Comparison of ENCODE assay signal across 1 cellular context in the genomic region with DNA sequence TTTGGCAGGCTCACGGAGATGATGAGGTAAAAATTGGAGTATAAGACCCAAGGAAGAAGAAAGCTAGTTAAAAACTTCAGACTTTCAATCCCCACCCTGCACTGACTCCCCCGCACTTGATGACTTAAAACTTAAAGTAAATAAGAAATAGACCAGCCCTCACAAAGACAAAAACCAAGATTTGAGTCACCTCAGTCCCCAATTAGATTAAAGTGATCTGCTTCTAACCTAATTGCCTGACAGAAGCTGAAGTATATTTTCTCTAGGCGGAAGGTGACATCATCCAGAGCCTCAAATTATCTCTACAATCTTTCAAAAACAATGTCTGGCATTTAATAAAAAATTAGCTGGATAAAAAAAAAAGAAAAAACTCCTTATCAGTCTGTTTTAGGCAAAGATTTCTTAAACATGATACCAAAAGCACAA.
TF ChIP-seq lines count a peak whose summit lies in the region.

No MANE protein-coding gene starts in this region.

TF ChIP-seq in SK-N-SH, 30 proteins besides CTCF, POLR2A, EP300 and RAD21 (continued from another document):
- TF ChIP-seq, protein P1, sequence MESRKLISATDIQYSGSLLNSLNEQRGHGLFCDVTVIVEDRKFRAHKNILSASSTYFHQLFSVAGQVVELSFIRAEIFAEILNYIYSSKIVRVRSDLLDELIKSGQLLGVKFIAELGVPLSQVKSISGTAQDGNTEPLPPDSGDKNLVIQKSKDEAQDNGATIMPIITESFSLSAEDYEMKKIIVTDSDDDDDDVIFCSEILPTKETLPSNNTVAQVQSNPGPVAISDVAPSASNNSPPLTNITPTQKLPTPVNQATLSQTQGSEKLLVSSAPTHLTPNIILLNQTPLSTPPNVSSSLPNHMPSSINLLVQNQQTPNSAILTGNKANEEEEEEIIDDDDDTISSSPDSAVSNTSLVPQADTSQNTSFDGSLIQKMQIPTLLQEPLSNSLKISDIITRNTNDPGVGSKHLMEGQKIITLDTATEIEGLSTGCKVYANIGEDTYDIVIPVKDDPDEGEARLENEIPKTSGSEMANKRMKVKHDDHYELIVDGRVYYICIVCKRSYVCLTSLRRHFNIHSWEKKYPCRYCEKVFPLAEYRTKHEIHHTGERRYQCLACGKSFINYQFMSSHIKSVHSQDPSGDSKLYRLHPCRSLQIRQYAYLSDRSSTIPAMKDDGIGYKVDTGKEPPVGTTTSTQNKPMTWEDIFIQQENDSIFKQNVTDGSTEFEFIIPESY (IDR thresholded peaks at IDR 0.05; ENCODE audit: borderline replicate concordance, low read depth) = no peak
- TF ChIP-seq, protein P2, sequence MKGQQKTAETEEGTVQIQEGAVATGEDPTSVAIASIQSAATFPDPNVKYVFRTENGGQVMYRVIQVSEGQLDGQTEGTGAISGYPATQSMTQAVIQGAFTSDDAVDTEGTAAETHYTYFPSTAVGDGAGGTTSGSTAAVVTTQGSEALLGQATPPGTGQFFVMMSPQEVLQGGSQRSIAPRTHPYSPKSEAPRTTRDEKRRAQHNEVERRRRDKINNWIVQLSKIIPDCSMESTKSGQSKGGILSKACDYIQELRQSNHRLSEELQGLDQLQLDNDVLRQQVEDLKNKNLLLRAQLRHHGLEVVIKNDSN (IDR thresholded peaks at IDR 0.05; ENCODE audit: borderline replicate concordance, low read depth) = no peak
- peak; percentile 75 for TF ChIP-seq GATA2 (CRISPR knock-in tag; IDR thresholded peaks at IDR 0.05)
- TF ChIP-seq CHD2 (IDR thresholded peaks at IDR 0.05; ENCODE audit: low read length, partially characterized antibody) = peak; percentile 24
- TF ChIP-seq SIN3A (IDR thresholded peaks at IDR 0.05; ENCODE audit: borderline replicate concordance, low read depth, low read length) = no peak
- TF ChIP-seq NFIC (IDR thresholded peaks at IDR 0.05; ENCODE audit: borderline replicate concordance) = peak; percentile 7; the same call in 1 of the 2 replicates
- peak; percentile 73; the same call in 1 of the 2 replicates for TF ChIP-seq TEAD4 (IDR thresholded peaks at IDR 0.05; ENCODE audit: borderline replicate concordance, insufficient read depth)
- TF ChIP-seq, protein P3, sequence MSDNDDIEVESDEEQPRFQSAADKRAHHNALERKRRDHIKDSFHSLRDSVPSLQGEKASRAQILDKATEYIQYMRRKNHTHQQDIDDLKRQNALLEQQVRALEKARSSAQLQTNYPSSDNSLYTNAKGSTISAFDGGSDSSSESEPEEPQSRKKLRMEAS (IDR thresholded peaks at IDR 0.05; ENCODE audit: low read depth) = no peak
- no peak for TF ChIP-seq RCOR1 (IDR thresholded peaks at IDR 0.05; ENCODE audit: low read length)
- TF ChIP-seq TAF1 (IDR thresholded peaks at IDR 0.05; ENCODE audit: borderline replicate concordance, low read depth, low read length) = no peak
- TF ChIP-seq, protein P4, sequence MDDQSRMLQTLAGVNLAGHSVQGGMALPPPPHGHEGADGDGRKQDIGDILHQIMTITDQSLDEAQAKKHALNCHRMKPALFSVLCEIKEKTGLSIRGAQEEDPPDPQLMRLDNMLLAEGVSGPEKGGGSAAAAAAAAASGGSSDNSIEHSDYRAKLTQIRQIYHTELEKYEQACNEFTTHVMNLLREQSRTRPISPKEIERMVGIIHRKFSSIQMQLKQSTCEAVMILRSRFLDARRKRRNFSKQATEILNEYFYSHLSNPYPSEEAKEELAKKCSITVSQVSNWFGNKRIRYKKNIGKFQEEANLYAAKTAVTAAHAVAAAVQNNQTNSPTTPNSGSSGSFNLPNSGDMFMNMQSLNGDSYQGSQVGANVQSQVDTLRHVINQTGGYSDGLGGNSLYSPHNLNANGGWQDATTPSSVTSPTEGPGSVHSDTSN (IDR thresholded peaks at IDR 0.05) = peak; percentile 80
- no peak for TF ChIP-seq MXI1 (IDR thresholded peaks at IDR 0.05; ENCODE audit: low read depth, low read length)
- no peak for TF ChIP-seq GABPA (IDR thresholded peaks at IDR 0.05; ENCODE audit: low read depth)
- no peak for TF ChIP-seq RFX5 (IDR thresholded peaks at IDR 0.05; ENCODE audit: low read length)
- TF ChIP-seq FOXM1 (IDR thresholded peaks at IDR 0.05; ENCODE audit: low read depth) = no peak
- TF ChIP-seq POLR2AphosphoS5 (IDR thresholded peaks at IDR 0.05; ENCODE audit: low read depth, low read length) = peak; percentile 66; the same call in 1 of the 2 replicates
- TF ChIP-seq, protein P5, sequence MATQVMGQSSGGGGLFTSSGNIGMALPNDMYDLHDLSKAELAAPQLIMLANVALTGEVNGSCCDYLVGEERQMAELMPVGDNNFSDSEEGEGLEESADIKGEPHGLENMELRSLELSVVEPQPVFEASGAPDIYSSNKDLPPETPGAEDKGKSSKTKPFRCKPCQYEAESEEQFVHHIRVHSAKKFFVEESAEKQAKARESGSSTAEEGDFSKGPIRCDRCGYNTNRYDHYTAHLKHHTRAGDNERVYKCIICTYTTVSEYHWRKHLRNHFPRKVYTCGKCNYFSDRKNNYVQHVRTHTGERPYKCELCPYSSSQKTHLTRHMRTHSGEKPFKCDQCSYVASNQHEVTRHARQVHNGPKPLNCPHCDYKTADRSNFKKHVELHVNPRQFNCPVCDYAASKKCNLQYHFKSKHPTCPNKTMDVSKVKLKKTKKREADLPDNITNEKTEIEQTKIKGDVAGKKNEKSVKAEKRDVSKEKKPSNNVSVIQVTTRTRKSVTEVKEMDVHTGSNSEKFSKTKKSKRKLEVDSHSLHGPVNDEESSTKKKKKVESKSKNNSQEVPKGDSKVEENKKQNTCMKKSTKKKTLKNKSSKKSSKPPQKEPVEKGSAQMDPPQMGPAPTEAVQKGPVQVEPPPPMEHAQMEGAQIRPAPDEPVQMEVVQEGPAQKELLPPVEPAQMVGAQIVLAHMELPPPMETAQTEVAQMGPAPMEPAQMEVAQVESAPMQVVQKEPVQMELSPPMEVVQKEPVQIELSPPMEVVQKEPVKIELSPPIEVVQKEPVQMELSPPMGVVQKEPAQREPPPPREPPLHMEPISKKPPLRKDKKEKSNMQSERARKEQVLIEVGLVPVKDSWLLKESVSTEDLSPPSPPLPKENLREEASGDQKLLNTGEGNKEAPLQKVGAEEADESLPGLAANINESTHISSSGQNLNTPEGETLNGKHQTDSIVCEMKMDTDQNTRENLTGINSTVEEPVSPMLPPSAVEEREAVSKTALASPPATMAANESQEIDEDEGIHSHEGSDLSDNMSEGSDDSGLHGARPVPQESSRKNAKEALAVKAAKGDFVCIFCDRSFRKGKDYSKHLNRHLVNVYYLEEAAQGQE (IDR thresholded peaks at IDR 0.05; ENCODE audit: low read depth, low read length) = no peak
- TF ChIP-seq, protein P6, sequence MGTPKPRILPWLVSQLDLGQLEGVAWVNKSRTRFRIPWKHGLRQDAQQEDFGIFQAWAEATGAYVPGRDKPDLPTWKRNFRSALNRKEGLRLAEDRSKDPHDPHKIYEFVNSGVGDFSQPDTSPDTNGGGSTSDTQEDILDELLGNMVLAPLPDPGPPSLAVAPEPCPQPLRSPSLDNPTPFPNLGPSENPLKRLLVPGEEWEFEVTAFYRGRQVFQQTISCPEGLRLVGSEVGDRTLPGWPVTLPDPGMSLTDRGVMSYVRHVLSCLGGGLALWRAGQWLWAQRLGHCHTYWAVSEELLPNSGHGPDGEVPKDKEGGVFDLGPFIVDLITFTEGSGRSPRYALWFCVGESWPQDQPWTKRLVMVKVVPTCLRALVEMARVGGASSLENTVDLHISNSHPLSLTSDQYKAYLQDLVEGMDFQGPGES (IDR thresholded peaks at IDR 0.05; ENCODE audit: low read depth, low read length) = no peak
- TF ChIP-seq EZH2phosphoT487 (IDR thresholded peaks at IDR 0.05; ENCODE audit: borderline replicate concordance, low read depth) = no peak
- peak; percentile 48 for TF ChIP-seq FOSL2 (IDR thresholded peaks at IDR 0.05; ENCODE audit: borderline replicate concordance, low read depth)
- TF ChIP-seq NRF1 (IDR thresholded peaks at IDR 0.05; ENCODE audit: low read depth, low read length) = no peak
- no peak for TF ChIP-seq ELF1 (IDR thresholded peaks at IDR 0.05)
- peak; percentile 67 for TF ChIP-seq JUND (IDR thresholded peaks at IDR 0.05)
- peak; percentile 90 for TF ChIP-seq TCF12 (IDR thresholded peaks at IDR 0.05)
- no peak for TF ChIP-seq MEF2A (IDR thresholded peaks at IDR 0.05; ENCODE audit: borderline replicate concordance, low read depth)
- no peak for TF ChIP-seq YY1 (IDR thresholded peaks at IDR 0.05; ENCODE audit: low read depth)
- TF ChIP-seq FOXJ3 (CRISPR knock-in tag; IDR thresholded peaks at IDR 0.05) = no peak
- TF ChIP-seq, protein P7, sequence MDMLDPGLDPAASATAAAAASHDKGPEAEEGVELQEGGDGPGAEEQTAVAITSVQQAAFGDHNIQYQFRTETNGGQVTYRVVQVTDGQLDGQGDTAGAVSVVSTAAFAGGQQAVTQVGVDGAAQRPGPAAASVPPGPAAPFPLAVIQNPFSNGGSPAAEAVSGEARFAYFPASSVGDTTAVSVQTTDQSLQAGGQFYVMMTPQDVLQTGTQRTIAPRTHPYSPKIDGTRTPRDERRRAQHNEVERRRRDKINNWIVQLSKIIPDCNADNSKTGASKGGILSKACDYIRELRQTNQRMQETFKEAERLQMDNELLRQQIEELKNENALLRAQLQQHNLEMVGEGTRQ (IDR thresholded peaks at IDR 0.05; ENCODE audit: borderline replicate concordance, low read depth, low read length) = no peak
